In genomic region chr6:13013681-13014550, GRCh38 we compare ENCODE assay signal across 8 cellular contexts.
A peak's percentile ranks its signal among the peaks of the same experiment; 100 is the strongest.
DNase-seq lines count a peak whose midpoint lies in the region; ATAC-seq and TF ChIP-seq lines count a peak whose summit lies in the region.

No MANE protein-coding gene starts in this region.

- no peak for TF ChIP-seq POLR2A in gastroesophageal sphincter (IDR thresholded peaks at IDR 0.05)

- peak overlapping the region; percentile 22 to 55 for H3K4me3 ChIP-seq in gastroesophageal sphincter
- H3K4me3 ChIP-seq in parathyroid adenoma (ENCODE audit: low read depth, low read length): peak overlapping the region; percentile 53

- no peak for TF ChIP-seq EP300 in gastroesophageal sphincter (IDR thresholded peaks at IDR 0.05)

- no peaks in the 10 kb centered on the region for H3K36me3 ChIP-seq in gastroesophageal sphincter
- no peaks in the 10 kb centered on the region for H3K36me3 ChIP-seq in parathyroid adenoma (ENCODE audit: control insufficient read depth, insufficient read depth, low read length)

- H3K4me2 ChIP-seq in parathyroid adenoma (ENCODE audit: low read length): peak overlapping the region; percentile 78

- no peaks in the 10 kb centered on the region for H3K9me3 Mint-ChIP-seq in Calu3 (ENCODE audit: low read depth, unreplicated experiment)

- H3K27me3 ChIP-seq in gastroesophageal sphincter: peaks cover 53% of the 10 kb centered on the region
- H3K27me3 ChIP-seq in parathyroid adenoma (ENCODE audit: control insufficient read depth, insufficient read depth, low read length): peaks cover 4% of the 10 kb centered on the region

- DNase-seq in Calu3 (no peak), RPMI7951 (ENCODE audit: low read depth) (peak; percentile 8), OCI-M2 (lab: John Stamatoyannopoulos, UW; ENCODE audit: unreplicated experiment) (no peak)
- no peak for DNase-seq in stimulated activated CD4-positive, alpha-beta T cell treated with anti-CD3 and anti-CD28 coated beads, Interleukin-1b, Interleukin-23, amount 100 ng/mL, for 48 hours

- intact Hi-C loops in Calu3 (cut with micrococcal nuclease; ENCODE audit: unreplicated experiment): no loop called here

- BruUV-seq in Calu3 (replicated peaks; lab: Mats Ljungman, UMichigan): no TSS peak

- TF ChIP-seq CTCF in Calu3 (IDR thresholded peaks at IDR 0.05; ENCODE audit: unreplicated experiment) (no peak), gastroesophageal sphincter (IDR thresholded peaks at IDR 0.05) (no peak), parathyroid adenoma (IDR thresholded peaks at IDR 0.05) (no peak)

- H3K36me3 Mint-ChIP-seq in Calu3 (ENCODE audit: insufficient read depth, unreplicated experiment): no peaks in the 10 kb centered on the region

- peaks cover 81% of the 10 kb centered on the region for H3K27me3 Mint-ChIP-seq in Calu3 (ENCODE audit: unreplicated experiment)

- peak overlapping the region; percentile 16 for H2AFZ ChIP-seq in parathyroid adenoma

- no peaks in the 10 kb centered on the region for H3K79me2 ChIP-seq in parathyroid adenoma

- H3K9me3 ChIP-seq in gastroesophageal sphincter: no peaks in the 10 kb centered on the region
- H3K9me3 ChIP-seq in parathyroid adenoma (ENCODE audit: control insufficient read depth, low read length): no peaks in the 10 kb centered on the region

- H3K4me1 ChIP-seq in gastroesophageal sphincter: peaks cover 0 to 25% (median 3%) of the 10 kb centered on the region in 3 donors
- H3K4me1 ChIP-seq in parathyroid adenoma: no peaks in the 10 kb centered on the region

- H3K9ac ChIP-seq in parathyroid adenoma: no peak overlapping the region

- no peaks in the 10 kb centered on the region for H3K4me1 Mint-ChIP-seq in Calu3 (ENCODE audit: low read depth, unreplicated experiment)

- H3K27ac ChIP-seq in gastroesophageal sphincter (no peak overlapping the region), parathyroid adenoma (no peak overlapping the region)

- no peak for ATAC-seq in gastroesophageal sphincter
- ATAC-seq in HG02852 (IDR thresholded peaks at IDR 0.05; ENCODE audit: unreplicated experiment): no peak
- no peak for ATAC-seq in HG03565 (IDR thresholded peaks at IDR 0.05; ENCODE audit: unreplicated experiment)

- H3K4me3 Mint-ChIP-seq in Calu3 (ENCODE audit: low read depth, unreplicated experiment): peak overlapping the region; percentile 51

- H3K27ac Mint-ChIP-seq in Calu3 (ENCODE audit: unreplicated experiment): no peak overlapping the region

- 0 to 21% methylated on average over 5 to 6 of the region's 85 CpGs for WGBS in gastroesophageal sphincter (ENCODE audit: low coverage in 1 of 2), 2 donors

- CTCF ChIA-PET in Calu3 (lab: Charles Lee): interaction anchor here (0.6 kb wide), 1 partner anchor 246 kb away, joined by 8 read pairs; no protein-coding TSS in a partner anchor
